8 cellular contexts compared by ENCODE assay signal in the genomic region with DNA sequence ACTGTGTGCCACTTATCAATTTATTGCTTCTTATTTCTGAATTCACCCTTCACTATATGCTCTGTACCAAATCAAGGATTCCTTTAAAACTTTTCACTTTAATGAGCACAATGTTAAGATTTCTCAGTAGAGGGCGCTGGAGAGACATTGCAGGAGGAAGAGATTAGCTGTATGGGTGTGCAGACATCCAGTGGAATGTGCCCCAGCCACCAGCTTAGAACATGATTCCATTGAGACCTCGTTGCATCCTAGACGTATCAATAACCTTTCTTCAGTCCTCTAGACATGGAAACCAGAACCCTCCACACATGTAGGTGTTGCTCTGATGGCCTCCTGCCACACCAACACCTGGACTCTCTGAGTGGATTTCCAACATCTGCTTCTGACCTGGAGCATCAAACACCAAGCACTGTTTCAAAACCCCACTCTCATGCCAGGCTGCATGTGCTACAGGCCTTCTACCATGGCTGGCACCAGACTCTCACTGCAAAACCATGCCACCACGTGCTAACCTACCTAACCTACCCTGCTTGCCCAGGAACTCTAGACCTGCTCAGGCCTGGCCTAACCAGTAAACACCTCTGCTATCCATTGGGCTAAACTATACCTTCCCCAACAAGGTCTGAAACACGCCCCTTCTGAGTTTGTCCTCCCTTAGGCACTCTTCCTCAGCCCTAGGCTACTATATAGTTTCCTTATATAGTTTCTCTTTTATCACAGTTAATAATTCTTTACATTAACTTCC.
DNase-seq lines count a peak whose midpoint lies in the region; ATAC-seq and TF ChIP-seq lines count a peak whose summit lies in the region.

No MANE protein-coding gene starts in this region.

- peaks cover 2 to 4% of the 10 kb centered on the region in 2 donors for H3K9me3 Mint-ChIP-seq in activated T-cell treated with anti-CD3 and anti-CD28 coated beads, Interleukin-2, amount 50 U/mL, for 72 hours

- H3K27me3 Mint-ChIP-seq in activated T-cell treated with anti-CD3 and anti-CD28 coated beads, Interleukin-2, amount 50 U/mL, for 72 hours (ENCODE audit: low read depth) = no peaks in the 10 kb centered on the region

- no peak for ATAC-seq in activated T-cell treated with anti-CD3 and anti-CD28 coated beads, Interleukin-2, amount 50 U/mL, for 72 hours (replicated peaks in 1 of 2)
- ATAC-seq in HG02610 (IDR thresholded peaks at IDR 0.05; ENCODE audit: unreplicated experiment) (peak; percentile 66), left lung (peak; percentile 64), left colon (no peak)

- no peak overlapping the region for H3K4me3 ChIP-seq in left lung

- H3K4me1 ChIP-seq in left lung = no peaks in the 10 kb centered on the region

- no peaks in the 10 kb centered on the region for H3K4me1 Mint-ChIP-seq in activated T-cell treated with anti-CD3 and anti-CD28 coated beads, Interleukin-2, amount 50 U/mL, for 72 hours (ENCODE audit: low read depth)

- no peaks in the 10 kb centered on the region for H3K36me3 ChIP-seq in left lung

- H3K4me3 Mint-ChIP-seq in activated T-cell treated with anti-CD3 and anti-CD28 coated beads, Interleukin-2, amount 50 U/mL, for 72 hours = no peak overlapping the region

- H3K27me3 ChIP-seq in left lung = no peaks in the 10 kb centered on the region

- peak in 1 of 2 donors; percentile 43 for TF ChIP-seq CTCF in left lung (IDR thresholded peaks at IDR 0.05)

- no peak overlapping the region for H3K27ac Mint-ChIP-seq in activated T-cell treated with anti-CD3 and anti-CD28 coated beads, Interleukin-2, amount 50 U/mL, for 72 hours

- no peaks in the 10 kb centered on the region for H3K9me3 ChIP-seq in left lung

- peak; percentile 0 to 5 for DNase-seq in activated T-cell treated with anti-CD3 and anti-CD28 coated beads, Interleukin-2, amount 50 U/mL, for 72 hours
- DNase-seq in activated T-cell treated with anti-CD3 and anti-CD28 coated beads, Interleukin-2, amount 50 U/mL, for 1 hour = no peak
- DNase-seq in NCI-H1694 (lab: John Stamatoyannopoulos, UW) = peak; percentile 62
- DNase-seq in amniotic epithelial cell (ENCODE audit: low read depth) = peak; percentile 21
- DNase-seq in left lung = no peak
- DNase-seq in left colon = no peak
- no peak for DNase-seq in central memory CD4-positive, alpha-beta T cell

- H3K27ac ChIP-seq in left lung = no peak overlapping the region

- intact Hi-C loops in left lung (cut with DNase I) (no loop called here), left colon (cut with DNase I, micrococcal nuclease) (no loop called here)

- H3K36me3 Mint-ChIP-seq in activated T-cell treated with anti-CD3 and anti-CD28 coated beads, Interleukin-2, amount 50 U/mL, for 72 hours (ENCODE audit: insufficient read depth in 2 of 2) = no peaks in the 10 kb centered on the region

Comparison
In these comparisons a context has a peak if more than half of its experiments do, and no peak if none do; other contexts are left out.
1. DNase-seq: peak in activated T-cell treated with anti-CD3 and anti-CD28 coated beads, Interleukin-2, amount 50 U/mL, for 72 hours (2 of 2), NCI-H1694 (single experiment) and amniotic epithelial cell (single experiment); none in activated T-cell treated with anti-CD3 and anti-CD28 coated beads, Interleukin-2, amount 50 U/mL, for 1 hour (single experiment), left lung (0 of 2), left colon (0 of 2) and central memory CD4-positive, alpha-beta T cell (single experiment).
2. ATAC-seq: peak in HG02610 (single experiment) and left lung (single experiment); none in activated T-cell treated with anti-CD3 and anti-CD28 coated beads, Interleukin-2, amount 50 U/mL, for 72 hours (0 of 2) and left colon (single experiment).